Comparison of ENCODE assay signal across 1 cellular context in the genomic region with DNA sequence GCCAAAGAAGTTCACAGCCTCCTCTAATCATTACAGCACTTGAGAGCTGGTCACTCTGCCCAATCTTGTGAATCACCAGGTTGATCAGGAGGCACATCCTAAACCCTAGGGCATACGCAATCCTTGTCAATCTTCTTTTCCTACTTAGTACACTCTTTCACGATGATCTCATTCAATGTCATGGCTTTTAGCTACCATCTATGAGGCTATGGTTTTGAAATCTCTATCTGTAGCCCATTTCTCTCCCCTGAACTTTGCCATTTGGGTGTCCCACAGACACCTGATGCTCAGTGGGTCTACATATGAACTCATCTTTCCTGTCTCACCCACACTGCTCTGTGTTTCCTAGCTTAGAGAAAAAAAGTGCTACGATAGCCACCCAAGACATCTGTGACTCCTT.
TF ChIP-seq lines count a peak whose summit lies in the region.

No MANE protein-coding gene starts in this region.

TF ChIP-seq in HEK293, 187 proteins besides CTCF, POLR2A, EP300 and RAD21 (continued from another document):
- TF ChIP-seq, protein P1, sequence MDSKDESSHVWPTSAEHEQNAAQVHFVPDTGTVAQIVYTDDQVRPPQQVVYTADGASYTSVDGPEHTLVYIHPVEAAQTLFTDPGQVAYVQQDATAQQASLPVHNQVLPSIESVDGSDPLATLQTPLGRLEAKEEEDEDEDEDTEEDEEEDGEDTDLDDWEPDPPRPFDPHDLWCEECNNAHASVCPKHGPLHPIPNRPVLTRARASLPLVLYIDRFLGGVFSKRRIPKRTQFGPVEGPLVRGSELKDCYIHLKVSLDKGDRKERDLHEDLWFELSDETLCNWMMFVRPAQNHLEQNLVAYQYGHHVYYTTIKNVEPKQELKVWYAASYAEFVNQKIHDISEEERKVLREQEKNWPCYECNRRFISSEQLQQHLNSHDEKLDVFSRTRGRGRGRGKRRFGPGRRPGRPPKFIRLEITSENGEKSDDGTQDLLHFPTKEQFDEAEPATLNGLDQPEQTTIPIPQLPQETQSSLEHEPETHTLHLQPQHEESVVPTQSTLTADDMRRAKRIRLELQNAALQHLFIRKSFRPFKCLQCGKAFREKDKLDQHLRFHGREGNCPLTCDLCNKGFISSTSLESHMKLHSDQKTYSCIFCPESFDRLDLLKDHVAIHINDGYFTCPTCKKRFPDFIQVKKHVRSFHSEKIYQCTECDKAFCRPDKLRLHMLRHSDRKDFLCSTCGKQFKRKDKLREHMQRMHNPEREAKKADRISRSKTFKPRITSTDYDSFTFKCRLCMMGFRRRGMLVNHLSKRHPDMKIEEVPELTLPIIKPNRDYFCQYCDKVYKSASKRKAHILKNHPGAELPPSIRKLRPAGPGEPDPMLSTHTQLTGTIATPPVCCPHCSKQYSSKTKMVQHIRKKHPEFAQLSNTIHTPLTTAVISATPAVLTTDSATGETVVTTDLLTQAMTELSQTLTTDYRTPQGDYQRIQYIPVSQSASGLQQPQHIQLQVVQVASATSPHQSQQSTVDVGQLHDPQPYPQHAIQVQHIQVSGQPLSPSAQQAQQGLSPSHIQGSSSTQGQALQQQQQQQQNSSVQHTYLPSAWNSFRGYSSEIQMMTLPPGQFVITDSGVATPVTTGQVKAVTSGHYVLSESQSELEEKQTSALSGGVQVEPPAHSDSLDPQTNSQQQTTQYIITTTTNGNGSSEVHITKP (tag by site-specific recombination; IDR thresholded peaks at IDR 0.05): 0 out of 2 replicates have a peak, but pooled peaks have one; percentile 19
